Comparison of ENCODE assay signal across 24 cellular contexts in the genomic region with DNA sequence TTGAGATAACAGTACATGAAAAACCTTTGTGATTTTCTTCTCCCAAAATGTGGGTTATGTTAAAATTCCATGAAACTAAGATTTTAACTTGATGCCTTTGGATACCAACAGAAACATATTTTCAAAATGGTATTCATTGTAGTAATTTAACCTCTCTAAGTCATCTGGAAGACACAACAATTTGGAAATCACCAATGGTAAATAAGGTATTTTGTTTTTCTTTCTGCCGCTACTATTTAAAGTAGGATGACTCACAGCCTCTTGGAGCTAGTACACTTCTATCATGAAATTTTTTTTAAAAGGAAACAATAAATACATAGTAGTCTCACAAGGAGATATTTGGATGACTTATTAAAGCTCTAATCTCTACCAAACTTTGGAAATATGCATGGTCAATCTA.
DNase-seq lines count a peak whose midpoint lies in the region; ATAC-seq, FAIRE-seq and TF ChIP-seq lines count a peak whose summit lies in the region.
"Had no signal": no experiment of that assay in that cellular context is flagged by ENCODE, and none has a peak within 500 bp of the region (broad histone marks: within the 10 kb centered on the region; RNA-seq: fewer than 3 reads in every experiment).

No MANE protein-coding gene starts in this region.

- intact Hi-C loops in HCT116 (cut with micrococcal nuclease) (no loop called here), Right ventricle myocardium inferior (cut with DNase I) (no loop called here)

- FAIRE-seq in astrocyte (lab: Jason Lieb, UNC), result no peak
- FAIRE-seq: D721Med had no signal

- H3K27ac ChIP-seq in HCT116 (ENCODE audit: low read depth, low read length) (no peak overlapping the region), astrocyte (ENCODE audit: low read depth, low read length) (no peak overlapping the region)
- H3K27ac ChIP-seq: adrenal gland, colonic mucosa, VCaP had no signal

- H3K9ac ChIP-seq in HCT116 (ENCODE audit: low read length) (no peak overlapping the region), astrocyte (ENCODE audit: low read length) (no peak overlapping the region)

- no TSS peak for BruUV-seq in HCT116 (replicated peaks; lab: Mats Ljungman, UMichigan)

- TF ChIP-seq POLR2A in HCT116 (IDR thresholded peaks at IDR 0.05; ENCODE audit: borderline replicate concordance, extremely low read depth, insufficient read depth, insufficient read length), result no peak

- ATAC-seq in HCT116, result no peak
- ATAC-seq in GM18870 (IDR thresholded peaks at IDR 0.05; ENCODE audit: unreplicated experiment), result no peak
- ATAC-seq in Right ventricle myocardium inferior, result no peak
- ATAC-seq: activated CD8-positive, alpha-beta T cell treated with anti-CD3 and anti-CD28 coated beads for 36 hours; left cardiac atrium; mucosa of descending colon; right cardiac atrium had no signal

- H3K9me2 ChIP-seq in HCT116 (ENCODE audit: insufficient read depth), result no peaks in the 10 kb centered on the region

- no peak overlapping the region for H3K4me3 ChIP-seq in HCT116 (replicated peaks in 1 of 2; ENCODE audit: low read depth in 1 of 2, low read length in 2 of 2)
- H3K4me3 ChIP-seq in astrocyte (ENCODE audit: insufficient read depth, low read depth, low read length), result no peak overlapping the region
- H3K4me3 ChIP-seq in foreskin fibroblast (ENCODE audit: low read depth in 1 of 2, low read length in 2 of 2), result no peak overlapping the region
- H3K4me3 ChIP-seq: adrenal gland, colonic mucosa, mucosa of descending colon had no signal

- peaks cover 0 to 14% of the 10 kb centered on the region in 2 experiments; a peak in 2 of 4 replicates for H3K4me1 ChIP-seq in HCT116 (ENCODE audit: control insufficient read depth in 1 of 2, insufficient read depth in 2 of 2, low read length in 2 of 2)
- H3K4me1 ChIP-seq in astrocyte (ENCODE audit: insufficient read depth, low read length), result peaks cover 4% of the 10 kb centered on the region
- H3K4me1 ChIP-seq: adrenal gland, colonic mucosa had no signal

- RAD21 ChIA-PET in HCT116 (lab: Charles Lee; ENCODE audit: low non-redundant PET in 1 of 2, low total read pairs in 2 of 2, uncharacterized antibody in 2 of 2, unreplicated experiment in 2 of 2), result no interaction called here

- CTCF ChIA-PET in HCT116 (lab: Charles Lee), result no interaction called here

- H3K27ac Mint-ChIP-seq in astrocyte (ENCODE audit: unreplicated experiment), result peak overlapping the region; percentile 13
- H3K27ac Mint-ChIP-seq: activated CD8-positive, alpha-beta T cell treated with anti-CD3 and anti-CD28 coated beads for 36 hours had no signal

- H4K20me1 ChIP-seq in HCT116 (ENCODE audit: insufficient read depth) (no peaks in the 10 kb centered on the region), astrocyte (ENCODE audit: insufficient read depth, low read length) (no peaks in the 10 kb centered on the region)

- peaks cover 2% of the 10 kb centered on the region for H3K27me3 Mint-ChIP-seq in astrocyte (ENCODE audit: low read depth, unreplicated experiment)

- H3K4me3 Mint-ChIP-seq in astrocyte (ENCODE audit: unreplicated experiment), result no peak overlapping the region
- H3K4me3 Mint-ChIP-seq: activated CD8-positive, alpha-beta T cell treated with anti-CD3 and anti-CD28 coated beads for 36 hours had no signal

- DNase-seq in AG08396 (ENCODE audit: low spot score), result peak; percentile 25
- DNase-seq in HCT116 (ENCODE audit: low read depth, low spot score), result no peak
- peak; percentile 53 for DNase-seq in astrocyte (ENCODE audit: low read depth)
- DNase-seq in foreskin fibroblast, result peak; percentile 47 to 70
- no peak for DNase-seq in MV-4-11 (lab: John Stamatoyannopoulos, UW)
- no peak for DNase-seq in NCI-H2107 treated with DMSO at 0.1 percent for 48 hours (lab: John Stamatoyannopoulos, UW; ENCODE audit: unreplicated experiment)
- DNase-seq in Right ventricle myocardium inferior (ENCODE audit: missing footprints), result no peak
- DNase-seq: activated CD8-positive, alpha-beta T cell treated with anti-CD3 and anti-CD28 coated beads for 36 hours; adrenal gland; AML-193; colonic mucosa; erythroblast; left cardiac atrium; mucosa of descending colon; NCI-H1048; NCI-H526 treated with DMSO at 0.1 percent for 48 hours; OCI-M1; right cardiac atrium; stimulated activated CD4-positive, alpha-beta T cell treated with anti-CD3 and anti-CD28 coated beads, Interleukin-2, amount 100 ng/mL, for 48 hours; substantia nigra; SW 1271 had no signal

- H3K79me2 ChIP-seq in HCT116 (ENCODE audit: insufficient read depth, low read length) (no peaks in the 10 kb centered on the region), astrocyte (ENCODE audit: insufficient read depth, low read length) (no peaks in the 10 kb centered on the region)

- H3K4me1 Mint-ChIP-seq in astrocyte (ENCODE audit: low read depth, unreplicated experiment), result peaks cover 7% of the 10 kb centered on the region

- no peaks in the 10 kb centered on the region for H3K27me3 ChIP-seq in HCT116 (ENCODE audit: insufficient read depth, low read length)
- H3K27me3 ChIP-seq in astrocyte (ENCODE audit: insufficient read depth, low read length), result no peaks in the 10 kb centered on the region
- H3K27me3 ChIP-seq: adrenal gland, colonic mucosa had no signal

- POLR2A ChIA-PET in HCT116 (lab: Charles Lee), result no interaction called here

- no peaks in the 10 kb centered on the region for H3K36me3 ChIP-seq in HCT116 (ENCODE audit: control insufficient read depth in 1 of 2, insufficient read depth in 2 of 2, low read length in 2 of 2)
- H3K36me3 ChIP-seq in astrocyte (ENCODE audit: insufficient read depth, low read length), result no peaks in the 10 kb centered on the region
- H3K36me3 ChIP-seq: adrenal gland, colonic mucosa had no signal

- H3K9me3 Mint-ChIP-seq in astrocyte (ENCODE audit: unreplicated experiment), result peaks cover 7% of the 10 kb centered on the region

- H3K36me3 Mint-ChIP-seq in astrocyte (ENCODE audit: low read depth, unreplicated experiment), result no peaks in the 10 kb centered on the region

- peak overlapping the region; percentile 20; the same call in 1 of the 2 replicates for H3K4me2 ChIP-seq in HCT116 (ENCODE audit: low read length)
- H3K4me2 ChIP-seq in astrocyte (ENCODE audit: low read length), result peak overlapping the region; percentile 44

- no peaks in the 10 kb centered on the region for H3K9me3 ChIP-seq in HCT116 (ENCODE audit: control insufficient read depth in 1 of 2, insufficient read depth in 1 of 2, low read depth in 1 of 2, low read length in 2 of 2)
- no peaks in the 10 kb centered on the region for H3K9me3 ChIP-seq in astrocyte (ENCODE audit: insufficient read depth, low read depth, low read length)
- H3K9me3 ChIP-seq: adrenal gland, colonic mucosa had no signal

- TF ChIP-seq CTCF in HCT116 (IDR thresholded peaks at IDR 0.05 in 2 of 3, conservative IDR thresholded peaks at IDR 0.05 in 1 of 3; ENCODE audit: borderline replicate concordance in 1 of 3, insufficient read depth in 1 of 3, low read depth in 2 of 3, low read length in 2 of 3) (no peak), astrocyte (IDR thresholded peaks at IDR 0.05; ENCODE audit: insufficient read depth, low read depth, low read length) (no peak), foreskin fibroblast (IDR thresholded peaks at IDR 0.05; ENCODE audit: low read depth, low read length) (no peak)

- TF ChIP-seq RAD21 in HCT116 (IDR thresholded peaks at IDR 0.05; ENCODE audit: low read depth), result no peak

- H2AFZ ChIP-seq in HCT116 (ENCODE audit: low read depth, low read length, poor library complexity, severe bottlenecking), result peak overlapping the region; percentile 37
- H2AFZ ChIP-seq in astrocyte (ENCODE audit: low read depth, low read length), result no peak overlapping the region

TF ChIP-seq in HCT116, 20 proteins besides CTCF, POLR2A, EP300 and RAD21 (continues in another document):
- TF ChIP-seq FOSL1 (IDR thresholded peaks at IDR 0.05; ENCODE audit: low read depth) (no peak), JUND (IDR thresholded peaks at IDR 0.05) (no peak), SIN3A (IDR thresholded peaks at IDR 0.05; ENCODE audit: low read depth) (no peak), ZFX (IDR thresholded peaks at IDR 0.05) (no peak), EZH2phosphoT487 (IDR thresholded peaks at IDR 0.05; ENCODE audit: borderline replicate concordance) (no peak), EZH2 (IDR thresholded peaks at IDR 0.05) (no peak), TCF7L2 (IDR thresholded peaks at IDR 0.05; ENCODE audit: borderline replicate concordance, extremely low read depth, insufficient read depth, insufficient read length) (no peak), SP1 (IDR thresholded peaks at IDR 0.05; ENCODE audit: low read depth) (no peak), SRF (IDR thresholded peaks at IDR 0.05; ENCODE audit: low read depth) (no peak), EGR1 (IDR thresholded peaks at IDR 0.05; ENCODE audit: low read depth) (no peak)
- TF ChIP-seq, protein P1, sequence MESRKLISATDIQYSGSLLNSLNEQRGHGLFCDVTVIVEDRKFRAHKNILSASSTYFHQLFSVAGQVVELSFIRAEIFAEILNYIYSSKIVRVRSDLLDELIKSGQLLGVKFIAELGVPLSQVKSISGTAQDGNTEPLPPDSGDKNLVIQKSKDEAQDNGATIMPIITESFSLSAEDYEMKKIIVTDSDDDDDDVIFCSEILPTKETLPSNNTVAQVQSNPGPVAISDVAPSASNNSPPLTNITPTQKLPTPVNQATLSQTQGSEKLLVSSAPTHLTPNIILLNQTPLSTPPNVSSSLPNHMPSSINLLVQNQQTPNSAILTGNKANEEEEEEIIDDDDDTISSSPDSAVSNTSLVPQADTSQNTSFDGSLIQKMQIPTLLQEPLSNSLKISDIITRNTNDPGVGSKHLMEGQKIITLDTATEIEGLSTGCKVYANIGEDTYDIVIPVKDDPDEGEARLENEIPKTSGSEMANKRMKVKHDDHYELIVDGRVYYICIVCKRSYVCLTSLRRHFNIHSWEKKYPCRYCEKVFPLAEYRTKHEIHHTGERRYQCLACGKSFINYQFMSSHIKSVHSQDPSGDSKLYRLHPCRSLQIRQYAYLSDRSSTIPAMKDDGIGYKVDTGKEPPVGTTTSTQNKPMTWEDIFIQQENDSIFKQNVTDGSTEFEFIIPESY (IDR thresholded peaks at IDR 0.05; ENCODE audit: extremely low read depth, insufficient replicate concordance, low read length), result no peak
- TF ChIP-seq, protein P2, sequence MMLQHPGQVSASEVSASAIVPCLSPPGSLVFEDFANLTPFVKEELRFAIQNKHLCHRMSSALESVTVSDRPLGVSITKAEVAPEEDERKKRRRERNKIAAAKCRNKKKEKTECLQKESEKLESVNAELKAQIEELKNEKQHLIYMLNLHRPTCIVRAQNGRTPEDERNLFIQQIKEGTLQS (IDR thresholded peaks at IDR 0.05), result no peak

Comparison
In these comparisons a context has a peak if more than half of its experiments do, and no peak if none do; other contexts are left out.
1. DNase-seq: peak in AG08396 (single experiment), astrocyte (single experiment) and foreskin fibroblast (2 of 2); none in HCT116 (single experiment), MV-4-11 (single experiment), NCI-H2107 treated with DMSO at 0.1 percent for 48 hours (single experiment) and Right ventricle myocardium inferior (single experiment).